In the genomic region with DNA sequence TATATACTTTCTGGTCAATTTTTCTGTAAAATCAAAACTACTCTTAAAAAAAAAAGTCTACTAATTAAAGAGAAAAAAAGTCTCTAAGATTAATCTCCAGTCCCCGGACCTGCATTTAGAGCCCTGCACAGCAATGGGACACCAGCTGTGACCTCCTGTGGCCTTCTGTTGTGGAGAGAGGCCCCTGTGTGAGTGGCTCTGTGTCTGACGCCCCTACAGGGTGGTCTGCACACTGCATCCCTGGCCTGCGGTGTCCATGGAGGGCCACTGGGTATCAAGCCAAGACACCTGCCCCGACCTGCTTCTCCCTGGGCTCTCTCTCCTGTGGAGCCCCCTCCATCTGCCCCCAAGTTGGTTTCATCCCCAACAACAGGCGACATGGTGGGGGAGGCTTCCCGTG, we compare ENCODE assay signal across 21 cellular contexts.
DNase-seq lines count a peak whose midpoint lies in the region; ATAC-seq, FAIRE-seq and TF ChIP-seq lines count a peak whose summit lies in the region.
"Had no signal": no experiment of that assay in that cellular context is flagged by ENCODE, and none has a peak within 500 bp of the region (broad histone marks: within the 10 kb centered on the region; RNA-seq: fewer than 3 reads in every experiment).

No MANE protein-coding gene starts in this region.

- peaks cover 39% of the 10 kb centered on the region for H3K9me3 Mint-ChIP-seq in GM23338
- peaks cover 34% of the 10 kb centered on the region for H3K9me3 Mint-ChIP-seq in progenitor cell of endocrine pancreas (ENCODE audit: low read depth)
- peaks cover 7% of the 10 kb centered on the region for H3K9me3 Mint-ChIP-seq in MCF 10A (ENCODE audit: unreplicated experiment)

- H3K9me3 ChIP-seq in K562 (replicated peaks; ENCODE audit: control insufficient read depth, insufficient read depth, low read depth, low read length) = 0 out of 2 replicates have a peak, but pooled peaks cover 2% of the 10 kb centered on the region

- H3K27me3 ChIP-seq in GM23338 (ENCODE audit: insufficient read depth) = no peaks in the 10 kb centered on the region
- no peaks in the 10 kb centered on the region for H3K27me3 ChIP-seq in K562 (ENCODE audit: control insufficient read depth in 2 of 2, insufficient read depth in 2 of 2, low read length in 2 of 2)
- H3K27me3 ChIP-seq: BLaER1 had no signal

- intact Hi-C loops in K562 (cut with micrococcal nuclease) (no loop called here), MCF 10A (cut with micrococcal nuclease) (no loop called here)

- H3K27ac Mint-ChIP-seq in GM23338 (no peak overlapping the region), progenitor cell of endocrine pancreas (no peak overlapping the region), MCF 10A (ENCODE audit: low read depth, unreplicated experiment) (no peak overlapping the region)
- H3K27ac Mint-ChIP-seq: CD8-positive, alpha-beta T cell; T-helper 1 cell treated with Interleukin-12 subunit alpha and Interleukin-12 subunit beta and Interleukin-4 antibody, amounts not matched to agents 30 μg/mL and 1 μg/mL, for 36 hours had no signal

- H3K9me1 ChIP-seq in K562 (ENCODE audit: control insufficient read depth, insufficient read depth, low read length) = no peaks in the 10 kb centered on the region

- POLR2A ChIA-PET in K562 (lab: Yijun Ruan, JAX) = no interaction called here
- POLR2A ChIA-PET in MCF 10A (lab: Yijun Ruan, JAX) = no interaction called here

- H3F3A ChIP-seq in GM23338 (replicated peaks; ENCODE audit: low read depth) = no peaks in the 10 kb centered on the region

- no peak overlapping the region for H3K4me2 ChIP-seq in GM23338
- no peak overlapping the region for H3K4me2 ChIP-seq in K562 (ENCODE audit: insufficient read depth, low read length)
- H3K4me2 ChIP-seq: BLaER1, KMS-11 had no signal

- no peak overlapping the region for H3K27ac ChIP-seq in GM23338 (ENCODE audit: low read depth)
- H3K27ac ChIP-seq in K562 (ENCODE audit: extremely low read depth, low read depth, low read length) = no peak overlapping the region
- H3K27ac ChIP-seq: BLaER1, KMS-11 had no signal

- H3K27me3 Mint-ChIP-seq in GM23338 (ENCODE audit: insufficient read depth, low read depth, poor library complexity) = peaks cover 10% of the 10 kb centered on the region
- peaks cover 8% of the 10 kb centered on the region for H3K27me3 Mint-ChIP-seq in progenitor cell of endocrine pancreas
- H3K27me3 Mint-ChIP-seq in MCF 10A (ENCODE audit: insufficient read depth, unreplicated experiment) = no peaks in the 10 kb centered on the region

- H3K4me3 ChIP-seq in GM23338 (no peak overlapping the region), K562 (no peak overlapping the region)
- H3K4me3 ChIP-seq: BLaER1 had no signal

- DNase-seq in GM23338 (ENCODE audit: low spot score) (peak; percentile 47), NAMALWA (ENCODE audit: low spot score) (peak; percentile 18), K562 (ENCODE audit: extremely low read depth in 1 of 4, low spot score in 3 of 4) (no peak), progenitor cell of endocrine pancreas (ENCODE audit: low spot score, unreplicated experiment) (no peak), MCF 10A (ENCODE audit: unreplicated experiment) (no peak), DMS53 (lab: John Stamatoyannopoulos, UW) (no peak), LoVo (ENCODE audit: low spot score) (no peak)
- DNase-seq: CD8-positive, alpha-beta T cell; DMS79 treated with DMSO at 0.1 percent for 48 hours; GOT3; MM.1S; NCI-H1105 treated with DMSO at 0.1 percent for 48 hours; NCI-H1694 treated with DMSO at 0.1 percent for 48 hours; NCI-H2107; NCI-H2227 treated with DMSO at 0.1 percent for 48 hours; NCI-H524 treated with DMSO at 0.1 percent for 48 hours; SHP77 treated with DMSO at 0.1 percent for 48 hours had no signal

- TF ChIP-seq CTCF in GM23338 (conservative IDR thresholded peaks at IDR 0.05; ENCODE audit: low read depth in 2 of 2) (peak; percentile 44 to 48; a peak in 3 of 4 replicates), K562 (IDR thresholded peaks at IDR 0.05 in 2 of 3, conservative IDR thresholded peaks at IDR 0.05 in 1 of 3; ENCODE audit: insufficient read depth in 2 of 3, low read depth in 1 of 3, low read length in 3 of 3) (peak; percentile 19 to 31 (median 21); a peak in 2 of 6 replicates), progenitor cell of endocrine pancreas (IDR thresholded peaks at IDR 0.05; ENCODE audit: unreplicated experiment) (peak; percentile 19), MCF 10A (IDR thresholded peaks at IDR 0.05; ENCODE audit: unreplicated experiment) (no peak)

- BruUV-seq in K562 (replicated peaks; lab: Mats Ljungman, UMichigan) = no TSS peak
- BruUV-seq in MCF 10A (replicated peaks; lab: Mats Ljungman, UMichigan) = no TSS peak

- H2AFZ ChIP-seq in GM23338 (no peak overlapping the region), K562 (ENCODE audit: low read depth, low read length) (no peak overlapping the region)

- ATAC-seq in GM23338 = peak; percentile 92
- ATAC-seq in K562 = peak; percentile 80
- ATAC-seq: CD8-positive, alpha-beta T cell had no signal

- in situ Hi-C loops in K562 (cut with MboI) = no loop called here

- TF ChIP-seq RAD21 in K562 (CRISPR knock-in tag; conservative IDR thresholded peaks at IDR 0.05 in 1 of 2, IDR thresholded peaks at IDR 0.05 in 1 of 2) = no peak

- FAIRE-seq in K562 (lab: Jason Lieb, UNC) = no peak
- FAIRE-seq: GM12892 had no signal

- no peak overlapping the region for H3K9ac ChIP-seq in K562 (ENCODE audit: insufficient read depth in 1 of 2, low read depth in 2 of 2, low read length in 2 of 2)
- H3K9ac ChIP-seq: BLaER1, KMS-11 had no signal

- no peaks in the 10 kb centered on the region for H3K36me3 ChIP-seq in GM23338 (ENCODE audit: insufficient read depth)
- H3K36me3 ChIP-seq in K562 (ENCODE audit: control insufficient read depth, insufficient read depth, low read length) = no peaks in the 10 kb centered on the region

- no peaks in the 10 kb centered on the region for H4K20me1 ChIP-seq in GM23338 (replicated peaks; ENCODE audit: insufficient read depth)
- no peaks in the 10 kb centered on the region for H4K20me1 ChIP-seq in K562 (replicated peaks; ENCODE audit: control insufficient read depth, insufficient read depth, low read length)
- H4K20me1 ChIP-seq: BLaER1 had no signal

- H3K9me2 ChIP-seq in GM23338 (ENCODE audit: insufficient read depth) = peaks cover 5% of the 10 kb centered on the region; the same call in 1 of the 2 replicates

- H3K4me1 Mint-ChIP-seq in GM23338 (no peaks in the 10 kb centered on the region), progenitor cell of endocrine pancreas (ENCODE audit: low read depth) (peaks cover 1% of the 10 kb centered on the region), MCF 10A (ENCODE audit: insufficient read depth, unreplicated experiment) (no peaks in the 10 kb centered on the region)

- CTCF ChIA-PET in K562 (lab: Yijun Ruan, JAX; ENCODE audit: low intra/inter-chr PET ratio) (no interaction called here), MCF 10A (lab: Yijun Ruan, JAX) (no interaction called here)

- H3K79me2 ChIP-seq in GM23338 (replicated peaks; ENCODE audit: insufficient read depth) (no peaks in the 10 kb centered on the region), K562 (ENCODE audit: control insufficient read depth, insufficient read depth, low read length) (no peaks in the 10 kb centered on the region)

- H3K4me3 Mint-ChIP-seq in GM23338 (no peak overlapping the region), progenitor cell of endocrine pancreas (ENCODE audit: low read depth) (no peak overlapping the region), MCF 10A (ENCODE audit: unreplicated experiment) (no peak overlapping the region)
- H3K4me3 Mint-ChIP-seq: CD8-positive, alpha-beta T cell; T-helper 1 cell treated with Interleukin-12 subunit alpha and Interleukin-12 subunit beta and Interleukin-4 antibody, amounts not matched to agents 30 μg/mL and 1 μg/mL, for 36 hours had no signal

- H3K36me3 Mint-ChIP-seq in GM23338 (ENCODE audit: low read depth) (peaks cover 26% of the 10 kb centered on the region), progenitor cell of endocrine pancreas (ENCODE audit: insufficient read depth) (peaks cover 10% of the 10 kb centered on the region), MCF 10A (ENCODE audit: insufficient read depth, unreplicated experiment) (no peaks in the 10 kb centered on the region)
- H3K36me3 Mint-ChIP-seq: CD8-positive, alpha-beta T cell had no signal

- H3K4me1 ChIP-seq in GM23338 (ENCODE audit: insufficient read depth) (no peaks in the 10 kb centered on the region), K562 (replicated peaks in 1 of 2; ENCODE audit: control insufficient read depth in 2 of 2, insufficient read depth in 2 of 2, low read length in 2 of 2) (no peaks in the 10 kb centered on the region; a peak in 1 of 5 replicates)
- H3K4me1 ChIP-seq: BLaER1 had no signal

- TF ChIP-seq POLR2A in K562 (conservative IDR thresholded peaks at IDR 0.05) = no peak

- 2% methylated on average over 6 of the region's 6 CpGs for WGBS in K562 (ENCODE audit: insufficient coverage, low coverage, missing lambda C conversion rate)

- no peak for TF ChIP-seq EP300 in K562 (IDR thresholded peaks at IDR 0.05; ENCODE audit: low read length)

TF ChIP-seq in K562, 482 proteins besides CTCF, POLR2A, EP300 and RAD21:
- no peak for TF ChIP-seq NCOR1 (IDR thresholded peaks at IDR 0.05)
- TF ChIP-seq NCOA2 (IDR thresholded peaks at IDR 0.05; ENCODE audit: partially characterized antibody in 2 of 2) = no peak
- no peak for TF ChIP-seq HEY1 (CRISPR knock-in tag; IDR thresholded peaks at IDR 0.05; ENCODE audit: borderline replicate concordance)
- no peak for TF ChIP-seq TCF15 (CRISPR knock-in tag; IDR thresholded peaks at IDR 0.05)
- no peak for TF ChIP-seq ADNP (tag; IDR thresholded peaks at IDR 0.05)

Comparison
In these comparisons a context has a peak if more than half of its experiments do, and no peak if none do; other contexts are left out.
1. DNase-seq: peak in GM23338 (single experiment) and NAMALWA (single experiment); none in K562 (0 of 4), progenitor cell of endocrine pancreas (single experiment), MCF 10A (single experiment), DMS53 (single experiment) and LoVo (single experiment).